In genomic region chr5:145967296-145967695, GRCh38 we compare ENCODE assay signal across 8 cellular contexts. TPM values are rescaled to one million over a fixed set of nuclear protein-coding genes. Genes with fewer than 3 reads are reported as not detected.
"Had no signal": no experiment of that assay in that cellular context is flagged by ENCODE, and none has a peak within 500 bp of the region (broad histone marks: within the 10 kb centered on the region; RNA-seq: fewer than 3 reads in every experiment).

No MANE protein-coding gene starts in this region.

- H2AFZ ChIP-seq: GM23338 had no signal

- H3K4me3 ChIP-seq: GM23338 had no signal

- DNase-seq: H9, HCEC 1CT, HFFc6, KBM-7 had no signal

- H3K27ac ChIP-seq: HL-60 had no signal

- H3K4me2 ChIP-seq: GM23338 had no signal

- ATAC-seq: GM23338, HepG2 had no signal

RNA-seq across cellular contexts. Expression of gene SH3RF2, which starts 30.9 kb away (rescaled TPM):
- polyA plus RNA-seq: IgD-negative memory B cell had no signal
